In genomic region chr3:46643701-46644100, GRCh38 we compare ENCODE assay signal across 39 cellular contexts. TPM values are rescaled to one million over a fixed set of nuclear protein-coding genes. Genes with fewer than 3 reads are reported as not detected.
"Had no signal": no experiment of that assay in that cellular context is flagged by ENCODE, and none has a peak within 500 bp of the region (broad histone marks: within the 10 kb centered on the region; RNA-seq: fewer than 3 reads in every experiment).

No MANE protein-coding gene starts in this region.

- H3K9me3 ChIP-seq: adrenal gland, body of pancreas had no signal

- H3K27ac Mint-ChIP-seq: activated B cell treated with CpG ODN at 0.5 μM for 24 hours; activated CD4-positive, alpha-beta memory T cell treated with anti-CD3 and anti-CD28 coated beads for 36 hours; activated CD4-positive, alpha-beta T cell treated with anti-CD3 and anti-CD28 coated beads, Interleukin-2, amount 10 ng/mL, durations not matched to agents 24 days and 14 days; activated CD8-positive, alpha-beta T cell treated with anti-CD3 and anti-CD28 coated beads for 36 hours; activated naive CD4-positive, alpha-beta T cell treated with anti-CD3 and anti-CD28 coated beads for 36 hours; activated naive CD4-positive, alpha-beta T cell treated with anti-CD3 and anti-CD28 coated beads, Interleukin-2, amount 50 U/mL, for 72 hours; activated naive CD8-positive, alpha-beta T cell treated with anti-CD3 and anti-CD28 coated beads for 36 hours; activated T-cell treated with anti-CD3 and anti-CD28 coated beads, Interleukin-2, amount 50 U/mL, for 72 hours; activated T-helper 1 cell treated with anti-CD3 and anti-CD28 coated beads, Interleukin-12 subunit alpha, Interleukin-12 subunit beta, Interleukin-2, Interleukin-4 antibody, amounts not matched to agents 30 ng/mL and 10 ng/mL and 1 ng/mL, durations not matched to agents 14 hours and 24 hours and 36 hours; activated T-helper 17 cell treated with anti-CD3 and anti-CD28 coated beads, Interleukin-2, amount 50 U/mL, for 72 hours; T-cell; T-helper 17 cell; T-helper 2 cell treated with Interferon-gamma antibody and Interleukin-4, amounts not matched to agents 5 μg/mL and 100 μg/mL, for 36 hours had no signal

- H3K4me3 ChIP-seq: adrenal gland, body of pancreas had no signal

- FAIRE-seq: astrocyte, TTC549 had no signal

- ATAC-seq: activated CD8-positive, alpha-beta T cell treated with anti-CD3 and anti-CD28 coated beads for 36 hours; activated naive CD4-positive, alpha-beta T cell treated with anti-CD3 and anti-CD28 coated beads, Interleukin-2, amount 50 U/mL, for 72 hours; activated T-cell treated with anti-CD3 and anti-CD28 coated beads, Interleukin-2, amount 50 U/mL, for 4 hours; activated T-cell treated with anti-CD3 and anti-CD28 coated beads, Interleukin-2, amount 50 U/mL, for 72 hours; activated T-helper 17 cell treated with anti-CD3 and anti-CD28 coated beads, Interleukin-2, amount 50 U/mL, for 72 hours; body of pancreas; T-cell; T-helper 17 cell had no signal

- DNase-seq: activated B cell treated with CpG ODN at 0.5 μM for 24 hours; activated CD4-positive, alpha-beta memory T cell treated with anti-CD3 and anti-CD28 coated beads for 36 hours; activated CD4-positive, alpha-beta T cell treated with anti-CD3 and anti-CD28 coated beads for 4 hours; activated CD4-positive, alpha-beta T cell treated with anti-CD3 and anti-CD28 coated beads, Interleukin-2, amount 10 ng/mL, durations not matched to agents 24 days and 14 days; activated CD4-positive, alpha-beta T cell treated with anti-CD3 and anti-CD28 coated beads, Interleukin-2, amount 50 U/mL, for 1 hour; activated CD4-positive, alpha-beta T cell treated with anti-CD3 and anti-CD28 coated beads, Interleukin-2, amount 50 U/mL, for 4 hours; activated CD4-positive, CD25-positive, alpha-beta regulatory T cell treated with anti-CD3 and anti-CD28 coated beads, Interleukin-2, amount 50 U/mL, for 72 hours; activated CD8-positive, alpha-beta memory T cell treated with anti-CD3 and anti-CD28 coated beads, Interleukin-2, amount 50 U/mL, for 4 hours; activated CD8-positive, alpha-beta T cell treated with anti-CD3 and anti-CD28 coated beads for 36 hours; activated effector memory CD4-positive, alpha-beta T cell treated with anti-CD3 and anti-CD28 coated beads, Interleukin-2, amount 50 U/mL, for 16 hours; activated gamma-delta T cell treated with Interleukin-2 at 50 U/mL for 16 hours; activated naive CD4-positive, alpha-beta T cell; activated naive CD4-positive, alpha-beta T cell treated with anti-CD3 and anti-CD28 coated beads for 36 hours; activated naive CD4-positive, alpha-beta T cell treated with anti-CD3 and anti-CD28 coated beads, Interleukin-2, amount 50 U/mL, for 16 hours; activated naive CD8-positive, alpha-beta T cell treated with anti-CD3 and anti-CD28 coated beads for 36 hours; activated T-cell treated with anti-CD3 and anti-CD28 coated beads for 4 hours; activated T-cell treated with anti-CD3 and anti-CD28 coated beads, Interleukin-2, amount 50 U/mL, for 1 hour; activated T-cell treated with anti-CD3 and anti-CD28 coated beads, Interleukin-2, amount 50 U/mL, for 4 hours; activated T-cell treated with anti-CD3 and anti-CD28 coated beads, Interleukin-2, amount 50 U/mL, for 72 hours; adrenal gland; amniotic stem cell; aorta; body of pancreas; brain microvascular endothelial cell; central memory CD4-positive, alpha-beta T cell; T-cell; T-helper 17 cell; T-helper 9 cell had no signal

- H3K36me3 ChIP-seq: adrenal gland, brain microvascular endothelial cell had no signal

- H3K4me1 ChIP-seq: adrenal gland, body of pancreas had no signal

- H3K27ac ChIP-seq: adrenal gland, body of pancreas, brain microvascular endothelial cell, VCaP had no signal

- H3K4me1 Mint-ChIP-seq: activated B cell treated with CpG ODN at 0.5 μM for 24 hours; activated CD4-positive, alpha-beta T cell treated with anti-CD3 and anti-CD28 coated beads, Interleukin-2, amount 10 ng/mL, durations not matched to agents 24 days and 14 days; activated naive CD8-positive, alpha-beta T cell treated with anti-CD3 and anti-CD28 coated beads for 36 hours; activated T-helper 17 cell treated with anti-CD3 and anti-CD28 coated beads, Interleukin-2, amount 50 U/mL, for 72 hours; T-cell; T-helper 17 cell had no signal

- H3K4me3 Mint-ChIP-seq: activated B cell treated with CpG ODN at 0.5 μM for 24 hours; activated CD4-positive, alpha-beta memory T cell treated with anti-CD3 and anti-CD28 coated beads for 36 hours; activated CD4-positive, alpha-beta T cell treated with anti-CD3 and anti-CD28 coated beads, Interleukin-2, amount 10 ng/mL, durations not matched to agents 24 days and 14 days; activated CD8-positive, alpha-beta T cell treated with anti-CD3 and anti-CD28 coated beads for 36 hours; activated naive CD4-positive, alpha-beta T cell treated with anti-CD3 and anti-CD28 coated beads for 36 hours; activated naive CD8-positive, alpha-beta T cell treated with anti-CD3 and anti-CD28 coated beads for 36 hours; activated T-cell treated with anti-CD3 and anti-CD28 coated beads, Interleukin-2, amount 50 U/mL, for 4 hours; activated T-cell treated with anti-CD3 and anti-CD28 coated beads, Interleukin-2, amount 50 U/mL, for 72 hours; activated T-helper 1 cell treated with anti-CD3 and anti-CD28 coated beads, Interleukin-12 subunit alpha, Interleukin-12 subunit beta, Interleukin-2, Interleukin-4 antibody, amounts not matched to agents 30 ng/mL and 10 ng/mL and 1 ng/mL, durations not matched to agents 14 hours and 24 hours and 36 hours; activated T-helper 17 cell treated with anti-CD3 and anti-CD28 coated beads, Interleukin-2, amount 50 U/mL, for 72 hours; T-cell; T-helper 17 cell; T-helper 2 cell treated with Interferon-gamma antibody and Interleukin-4, amounts not matched to agents 5 μg/mL and 100 μg/mL, for 36 hours had no signal

- H3K36me3 Mint-ChIP-seq: activated CD4-positive, alpha-beta memory T cell treated with anti-CD3 and anti-CD28 coated beads for 36 hours; T-cell had no signal

- H3K27me3 ChIP-seq: adrenal gland, body of pancreas had no signal

RNA-seq across cellular contexts. Expression of gene FAM240A, which starts 31.4 kb away (rescaled TPM):
- total RNA-seq: activated B cell treated with CpG ODN at 0.5 μM for 24 hours; activated CD4-positive, alpha-beta memory T cell treated with anti-CD3 and anti-CD28 coated beads for 36 hours; activated CD4-positive, alpha-beta T cell treated with anti-CD3 and anti-CD28 coated beads, Interleukin-2, amount 10 ng/mL, durations not matched to agents 24 days and 14 days; activated CD8-positive, alpha-beta memory T cell treated with anti-CD3 and anti-CD28 coated beads for 36 hours; activated CD8-positive, alpha-beta T cell treated with anti-CD3 and anti-CD28 coated beads for 36 hours; activated naive CD4-positive, alpha-beta T cell treated with anti-CD3 and anti-CD28 coated beads for 36 hours; activated naive CD4-positive, alpha-beta T cell treated with anti-CD3 and anti-CD28 coated beads, Interleukin-2, amount 50 U/mL, for 72 hours; activated naive CD8-positive, alpha-beta T cell treated with anti-CD3 and anti-CD28 coated beads for 36 hours; activated T-cell treated with anti-CD3 and anti-CD28 coated beads, Interleukin-2, amount 50 U/mL, for 4 hours; activated T-cell treated with anti-CD3 and anti-CD28 coated beads, Interleukin-2, amount 50 U/mL, for 72 hours; activated T-helper 1 cell treated with anti-CD3 and anti-CD28 coated beads, Interleukin-12 subunit alpha, Interleukin-12 subunit beta, Interleukin-2, Interleukin-4 antibody, amounts not matched to agents 30 ng/mL and 10 ng/mL and 1 ng/mL, durations not matched to agents 14 hours and 24 hours and 36 hours; activated T-helper 17 cell treated with anti-CD3 and anti-CD28 coated beads, Interleukin-2, amount 50 U/mL, for 72 hours; aorta; astrocyte; body of pancreas; cardiac septum; cerebellum; T-cell; T-helper 1 cell treated with Interleukin-12 subunit alpha and Interleukin-12 subunit beta and Interleukin-4 antibody, amounts not matched to agents 30 ng/mL and 1 ng/mL, for 36 hours; T-helper 17 cell had no signal
- polyA plus RNA-seq: adrenal gland, aorta had no signal

RNA-seq across cellular contexts. Expression of gene TMIE, which starts 57.5 kb away (rescaled TPM):
- total RNA-seq: activated CD4-positive, alpha-beta T cell treated with anti-CD3 and anti-CD28 coated beads, Interleukin-2, amount 10 ng/mL, durations not matched to agents 24 days and 14 days; activated T-helper 1 cell treated with anti-CD3 and anti-CD28 coated beads, Interleukin-12 subunit alpha, Interleukin-12 subunit beta, Interleukin-2, Interleukin-4 antibody, amounts not matched to agents 30 ng/mL and 10 ng/mL and 1 ng/mL, durations not matched to agents 14 hours and 24 hours and 36 hours; body of pancreas; T-helper 1 cell treated with Interleukin-12 subunit alpha and Interleukin-12 subunit beta and Interleukin-4 antibody, amounts not matched to agents 30 ng/mL and 1 ng/mL, for 36 hours had no signal
